In genomic region chrX:73943900-73944581, GRCh38 we compare ENCODE assay signal across 1 cellular context.
TF ChIP-seq lines count a peak whose summit lies in the region.

No MANE protein-coding gene starts in this region.

TF ChIP-seq in IMR-90, 13 proteins besides CTCF, POLR2A, EP300 and RAD21 (continued from another document):
- TF ChIP-seq CHD1 (IDR thresholded peaks at IDR 0.05; ENCODE audit: low read depth, low read length) (no peak), MAZ (IDR thresholded peaks at IDR 0.05; ENCODE audit: borderline replicate concordance, low read depth, low read length) (peak; percentile 75; the same call in 1 of the 2 replicates)
TF ChIP-seq in IMR-90: peak in this region for 5.
